ENCODE assay signal across 20 cellular contexts in the genomic region with DNA sequence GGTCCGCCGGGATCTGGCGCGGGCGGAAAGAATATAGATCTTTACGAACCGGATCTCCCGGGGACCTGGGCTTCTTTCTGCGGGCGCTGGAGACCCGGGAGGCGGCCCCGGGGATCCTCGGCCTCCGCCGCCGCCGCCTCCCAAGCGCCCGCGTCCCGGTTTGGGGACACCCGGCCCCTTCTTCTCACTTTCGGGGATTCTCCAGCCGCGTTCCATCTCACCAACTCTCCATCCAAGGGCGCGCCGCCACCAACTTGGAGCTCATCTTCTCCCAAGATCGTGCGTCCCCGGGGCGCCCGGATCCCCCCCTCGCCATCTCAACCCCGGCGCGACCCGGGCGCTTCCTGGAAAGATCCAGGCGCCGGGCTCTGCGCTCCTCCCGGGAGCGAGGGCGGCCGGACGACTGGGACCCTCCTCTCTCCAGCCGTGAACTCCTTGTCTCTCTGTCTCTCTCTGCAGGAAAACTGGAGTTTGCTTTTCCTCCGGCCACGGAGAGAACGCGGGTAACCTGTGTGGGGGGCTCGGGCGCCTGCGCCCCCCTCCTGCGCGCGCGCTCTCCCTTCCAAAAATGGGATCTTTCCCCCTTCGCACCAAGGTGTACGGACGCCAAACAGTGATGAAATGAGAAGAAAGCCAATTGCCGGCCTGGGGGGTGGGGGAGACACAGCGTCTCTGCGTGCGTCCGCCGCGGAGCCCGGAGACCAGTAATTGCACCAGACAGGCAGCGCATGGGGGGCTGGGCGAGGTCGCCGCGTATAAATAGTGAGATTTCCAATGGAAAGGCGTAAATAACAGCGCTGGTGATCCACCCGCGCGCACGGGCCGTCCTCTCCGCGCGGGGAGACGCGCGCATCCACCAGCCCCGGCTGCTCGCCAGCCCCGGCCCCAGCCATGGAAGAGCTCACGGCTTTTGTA. TPM values are rescaled to one million over a fixed set of nuclear protein-coding genes. Genes with fewer than 3 reads are reported as not detected.
DNase-seq lines count a peak whose midpoint lies in the region; FAIRE-seq and TF ChIP-seq lines count a peak whose summit lies in the region.
"Had no signal": no experiment of that assay in that cellular context is flagged by ENCODE, and none has a peak within 500 bp of the region (broad histone marks: within the 10 kb centered on the region; RNA-seq: fewer than 3 reads in every experiment).

TSS of gene SHOX (plus strand) at position 785 of the 915 bp plus-strand sequence. CDS start at position 892, 107 bp downstream.

- in situ Hi-C loops in brain microvascular endothelial cell (cut with HindIII; ENCODE audit: low pct_ligation_motif_present, low sequenced_read_pairs): no loop called here

- TF ChIP-seq CTCF in AG09319 (IDR thresholded peaks at IDR 0.05; ENCODE audit: low read depth, low read length) (no peak), H9 (conservative IDR thresholded peaks at IDR 0.05) (no peak), H1 (IDR thresholded peaks at IDR 0.05; ENCODE audit: control extremely low read depth in 1 of 3, insufficient read depth in 1 of 3, low read depth in 1 of 3, low read length in 3 of 3) (no peak), nephron (IDR thresholded peaks at IDR 0.05; ENCODE audit: unreplicated experiment in 3 of 3) (no peak), brain microvascular endothelial cell (IDR thresholded peaks at IDR 0.05; ENCODE audit: low read depth, low read length, missing control alignments) (no peak)

- H2AFZ ChIP-seq in H9 (ENCODE audit: low read length) (no peak within 1 kb of the TSS), H1 (ENCODE audit: low read length) (no peak within 1 kb of the TSS)

- H2BK12ac ChIP-seq in H9 (ENCODE audit: insufficient read length, low read depth, low read length) (no peak within 1 kb of the TSS), H1 (ENCODE audit: low read depth, low read length) (peak within 1 kb of the TSS; percentile 84; the same call in 1 of the 2 replicates)

- H3K27me3 Mint-ChIP-seq in H9 (ENCODE audit: low read depth) (peaks cover 99% of the 10 kb centered on the region), nephron (ENCODE audit: low read depth) (peaks cover 99% of the 10 kb centered on the region)

- WGBS in H9 (ENCODE audit: extremely low coverage, insufficient read length, low lambda C conversion rate): no CpG with 5 or more reads among the region's 93 CpGs
- 2% methylated on average over 75 of the region's 93 CpGs; no CpG with 5 or more reads in 1 of the 2 experiments for WGBS in H1 (ENCODE audit: extremely low coverage in 1 of 2, insufficient coverage in 1 of 2, insufficient read length in 1 of 2, insufficient replicate concordance in 2 of 2, low coverage in 1 of 2, low lambda C conversion rate in 2 of 2, missing lambda C conversion rate in 1 of 2), 2 experiments

- FAIRE-seq in H1 (lab: Jason Lieb, UNC): no peak
- FAIRE-seq: astrocyte had no signal

- H3K9ac ChIP-seq in H9 (ENCODE audit: extremely low read depth, insufficient read length, low read length): no peak within 1 kb of the TSS
- no peak within 1 kb of the TSS for H3K9ac ChIP-seq in H1 (replicated peaks in 1 of 4; ENCODE audit: extremely low read depth in 1 of 4, low read depth in 3 of 4, low read length in 3 of 4)

- CTCF ChIA-PET in H1 (lab: Charles Lee; ENCODE audit: partially characterized antibody): no interaction called here

- H3K36me3 Mint-ChIP-seq in H9 (ENCODE audit: insufficient read depth in 1 of 3, low read depth in 3 of 3): peaks cover 0 to 6% (median 6%) of the 10 kb centered on the region in 3 experiments; a peak in 4 of 7 replicates
- H3K36me3 Mint-ChIP-seq in nephron (ENCODE audit: low read depth): no peaks in the 10 kb centered on the region
- H3K36me3 Mint-ChIP-seq: stimulated activated effector memory CD8-positive, alpha-beta T cell treated with anti-CD3 and anti-CD28 coated beads, Interleukin-12 subunit alpha, Interleukin-12 subunit beta, amount 100 ng/mL, for 72 hours had no signal

- TF ChIP-seq POLR2A in H1 (IDR thresholded peaks at IDR 0.05; ENCODE audit: control extremely low read depth in 1 of 2, low read depth in 2 of 2, low read length in 2 of 2): no peak

- H3K18ac ChIP-seq in H9 (ENCODE audit: insufficient read length, low read depth, low read length): no peak within 1 kb of the TSS
- H3K18ac ChIP-seq in H1 (ENCODE audit: extremely low read depth, low read length): peak within 1 kb of the TSS; percentile 51

- H3K27me3 ChIP-seq in H9 (ENCODE audit: insufficient read depth, low read length): peaks cover 89% of the 10 kb centered on the region
- H3K27me3 ChIP-seq in H1 (replicated peaks in 1 of 4; ENCODE audit: control insufficient read depth in 3 of 4, extremely low read depth in 1 of 4, insufficient read depth in 3 of 4, low read length in 3 of 4): peaks cover 71 to 94% (median 85%) of the 10 kb centered on the region in 4 experiments
- H3K27me3 ChIP-seq in brain microvascular endothelial cell (replicated peaks): peaks cover 65% of the 10 kb centered on the region

- no peak within 1 kb of the TSS for H3K56ac ChIP-seq in H9 (ENCODE audit: insufficient read length, low read depth, low read length)
- H3K56ac ChIP-seq in H1 (replicated peaks; ENCODE audit: insufficient read length, low read depth, low read length): no peak within 1 kb of the TSS

- H3K4me3 Mint-ChIP-seq in H9 (peak within 1 kb of the TSS; percentile 60 to 77), nephron (peak within 1 kb of the TSS; percentile 45 to 69 (median 51))
- H3K4me3 Mint-ChIP-seq: activated CD4-positive, alpha-beta T cell treated with anti-CD3 and anti-CD28 coated beads for 36 hours; activated T-helper 17 cell treated with anti-CD3 and anti-CD28 coated beads, Interleukin-2, amount 50 U/mL, for 72 hours; memory B cell; stimulated activated effector memory CD8-positive, alpha-beta T cell treated with anti-CD3 and anti-CD28 coated beads, Interleukin-12 subunit alpha, Interleukin-12 subunit beta, amount 100 ng/mL, for 72 hours; T-helper 17 cell had no signal

- H4K8ac ChIP-seq in H9 (replicated peaks; ENCODE audit: insufficient read length, low read depth, low read length) (no peak within 1 kb of the TSS), H1 (ENCODE audit: extremely low read depth, insufficient read depth, low read length) (0 out of 2 replicates have a peak within 1 kb of the TSS, but pooled peaks have one; percentile 25)

- no peak within 1 kb of the TSS for H3K27ac ChIP-seq in H9 (ENCODE audit: insufficient read length, low read depth, low read length)
- no peak within 1 kb of the TSS for H3K27ac ChIP-seq in H1 (ENCODE audit: low read depth, low read length)
- H3K27ac ChIP-seq in brain microvascular endothelial cell: no peak within 1 kb of the TSS
- H3K27ac ChIP-seq: vagina had no signal

- H3T11ph ChIP-seq in H9 (ENCODE audit: low read length): no peak within 1 kb of the TSS

- H3K14ac ChIP-seq in H9 (ENCODE audit: insufficient read depth, low read length): no peak within 1 kb of the TSS; the same call in 1 of the 2 replicates
- no peak within 1 kb of the TSS for H3K14ac ChIP-seq in H1 (ENCODE audit: insufficient read length)

- H4K5ac ChIP-seq in H9 (ENCODE audit: insufficient read length, low read depth, low read length) (no peak within 1 kb of the TSS), H1 (ENCODE audit: insufficient read length, low read depth, low read length) (no peak within 1 kb of the TSS)

- TF ChIP-seq EP300 in H1 (IDR thresholded peaks at IDR 0.05; ENCODE audit: borderline replicate concordance in 1 of 2, low read depth in 2 of 2, low read length in 2 of 2): no peak

- peak within 1 kb of the TSS; percentile 61 for H3K4me2 ChIP-seq in H9 (ENCODE audit: insufficient read depth, insufficient read length, low read length)
- peak within 1 kb of the TSS; percentile 71 to 79 for H3K4me2 ChIP-seq in H1 (ENCODE audit: insufficient read depth in 1 of 2, low read depth in 2 of 2, low read length in 2 of 2)

- H3K4me1 Mint-ChIP-seq in H9 (peaks cover 46 to 64% of the 10 kb centered on the region in 2 experiments), nephron (peaks cover 16% of the 10 kb centered on the region)
- H3K4me1 Mint-ChIP-seq: T-helper 17 cell had no signal

- H2AK5ac ChIP-seq in H9 (ENCODE audit: insufficient read length, low read length) (no peak within 1 kb of the TSS), H1 (ENCODE audit: low read depth, low read length) (peak within 1 kb of the TSS; percentile 98)

- H3K23me2 ChIP-seq in H9 (ENCODE audit: insufficient read length, low read depth, low read length, poor library complexity, severe bottlenecking) (peaks cover 14% of the 10 kb centered on the region), H1 (ENCODE audit: low read depth, low read length) (no peaks in the 10 kb centered on the region; the same call in 1 of the 2 replicates)

- H3K27ac Mint-ChIP-seq in H9 (no peak within 1 kb of the TSS; a peak in 1 of 7 replicates), nephron (no peak within 1 kb of the TSS)
- H3K27ac Mint-ChIP-seq: activated CD4-positive, alpha-beta T cell treated with anti-CD3 and anti-CD28 coated beads for 36 hours; activated T-helper 17 cell treated with anti-CD3 and anti-CD28 coated beads, Interleukin-2, amount 50 U/mL, for 72 hours; memory B cell; stimulated activated effector memory CD8-positive, alpha-beta T cell treated with anti-CD3 and anti-CD28 coated beads, Interleukin-12 subunit alpha, Interleukin-12 subunit beta, amount 100 ng/mL, for 72 hours; T-helper 17 cell had no signal

- POLR2A ChIA-PET in H1 (lab: Charles Lee; ENCODE audit: partially characterized antibody): no interaction called here

- DNase-seq in AG09319 (ENCODE audit: extremely low read depth, low read depth): peak; percentile 71
- peak; percentile 49 for DNase-seq in H9
- DNase-seq in H1 (ENCODE audit: low read depth in 1 of 2, low spot score in 2 of 2): no peak
- DNase-seq in OCI-M2 (lab: John Stamatoyannopoulos, UW; ENCODE audit: unreplicated experiment): no peak
- DNase-seq in NCI-H526 treated with DMSO at 0.1 percent for 48 hours (lab: John Stamatoyannopoulos, UW): no peak
- DNase-seq in NCI-H2081 (lab: John Stamatoyannopoulos, UW): no peak
- DNase-seq in brain microvascular endothelial cell: no peak
- DNase-seq: activated CD4-positive, alpha-beta T cell treated with anti-CD3 and anti-CD28 coated beads for 36 hours; AML-193; dermis blood vessel endothelial cell; GOT3; hypothalamus; MV-4-11; T-helper 17 cell had no signal

- no peak for TF ChIP-seq RAD21 in H1 (IDR thresholded peaks at IDR 0.05 in 1 of 2, conservative IDR thresholded peaks at IDR 0.05 in 1 of 2; ENCODE audit: low read depth in 2 of 2, low read length in 2 of 2)

- H3K4me3 ChIP-seq in H1 (ENCODE audit: extremely low read depth in 1 of 4, insufficient read depth in 2 of 4, low read depth in 3 of 4, low read length in 4 of 4): peak within 1 kb of the TSS; percentile 28 to 59 (median 38)
- H3K4me3 ChIP-seq in brain microvascular endothelial cell (ENCODE audit: low read depth, low read length): no peak within 1 kb of the TSS
- H3K4me3 ChIP-seq: vagina had no signal

- 0 out of 2 replicates have a peak, but pooled peaks cover 2% of the 10 kb centered on the region for H3K4me1 ChIP-seq in H9 (ENCODE audit: insufficient read depth, low read length)
- H3K4me1 ChIP-seq in H1 (replicated peaks in 1 of 4; ENCODE audit: control insufficient read depth in 3 of 4, insufficient read depth in 4 of 4, low read length in 3 of 4): peaks cover 14 to 31% (median 17%) of the 10 kb centered on the region in 4 experiments
- H3K4me1 ChIP-seq: vagina had no signal

- H3K9me3 Mint-ChIP-seq in H9 (peaks cover 15 to 17% of the 10 kb centered on the region in 2 experiments), nephron (no peaks in the 10 kb centered on the region)

- H4K20me1 ChIP-seq in H9 (ENCODE audit: control insufficient read depth, insufficient read depth, insufficient read length) (no peaks in the 10 kb centered on the region), H1 (replicated peaks in 1 of 2; ENCODE audit: control insufficient read depth in 1 of 2, insufficient read depth in 2 of 2, low read length in 2 of 2) (peaks cover 3 to 8% of the 10 kb centered on the region in 2 experiments)

- no peak within 1 kb of the TSS for H2BK5ac ChIP-seq in H9 (ENCODE audit: insufficient read length, low read length)
- no peak within 1 kb of the TSS for H2BK5ac ChIP-seq in H1 (ENCODE audit: low read depth, low read length)

- H3K4ac ChIP-seq in H9 (ENCODE audit: low read depth, low read length) (no peak within 1 kb of the TSS), H1 (replicated peaks; ENCODE audit: insufficient read length, low read depth, low read length) (peak within 1 kb of the TSS; percentile 69)

- no peak within 1 kb of the TSS for H2BK20ac ChIP-seq in H9 (ENCODE audit: low read depth, low read length, poor library complexity, severe bottlenecking)
- no peak within 1 kb of the TSS for H2BK20ac ChIP-seq in H1 (ENCODE audit: low read length)

- H3K79me2 ChIP-seq in H9 (ENCODE audit: insufficient read depth, low read length): no peaks in the 10 kb centered on the region
- no peaks in the 10 kb centered on the region for H3K79me2 ChIP-seq in H1 (ENCODE audit: control insufficient read depth in 1 of 2, insufficient read depth in 2 of 2, low read length in 2 of 2)

- no peaks in the 10 kb centered on the region for H3K79me1 ChIP-seq in H9 (ENCODE audit: insufficient read depth, low read depth, low read length, poor library complexity, severe bottlenecking)
- H3K79me1 ChIP-seq in H1 (ENCODE audit: low read depth, low read length): no peaks in the 10 kb centered on the region

- H3K23ac ChIP-seq in H9 (ENCODE audit: insufficient read length, low read depth, low read length) (no peak within 1 kb of the TSS), H1 (ENCODE audit: insufficient read length) (no peak within 1 kb of the TSS)

- no peaks in the 10 kb centered on the region for H3K9me3 ChIP-seq in H9 (ENCODE audit: control insufficient read depth, low read depth, low read length)
- no peaks in the 10 kb centered on the region; a peak in 1 of 4 replicates for H3K9me3 ChIP-seq in H1 (ENCODE audit: insufficient read depth in 2 of 2, low read depth in 1 of 2, low read length in 1 of 2)
- H3K9me3 ChIP-seq: vagina had no signal

- no peak within 1 kb of the TSS for H4K91ac ChIP-seq in H9 (ENCODE audit: insufficient read length, low read depth, low read length)
- H4K91ac ChIP-seq in H1 (replicated peaks; ENCODE audit: insufficient read length, low read length): no peak within 1 kb of the TSS

- no peak within 1 kb of the TSS for H2BK120ac ChIP-seq in H9 (ENCODE audit: low read depth, low read length, poor library complexity, severe bottlenecking)
- H2BK120ac ChIP-seq in H1 (replicated peaks; ENCODE audit: low read depth, low read length): no peak within 1 kb of the TSS

- H2BK15ac ChIP-seq in H9 (ENCODE audit: low read depth, low read length) (no peak within 1 kb of the TSS), H1 (ENCODE audit: low read length) (peak within 1 kb of the TSS; percentile 88; the same call in 1 of the 2 replicates)

- H3K36me3 ChIP-seq in H1 (ENCODE audit: control insufficient read depth in 2 of 4, insufficient read depth in 4 of 4, low read length in 3 of 4) (peaks cover 0 to 8% (median 0%) of the 10 kb centered on the region in 4 experiments; a peak in 1 of 8 replicates), brain microvascular endothelial cell (replicated peaks) (no peaks in the 10 kb centered on the region)
- H3K36me3 ChIP-seq: vagina had no signal

RNA-seq across cellular contexts. Expression of gene SHOX, which starts in this region (rescaled TPM):
- total RNA-seq in H9 (2021): 0.18 and 0.24 TPM in 2 replicates
- total RNA-seq in H1 (2021; fragmentation: NEBNext Ultra II Directional; extraction: Animal tissue kit (Norgen Biotek cat#: 25700)): 0.15 TPM in 1 of 2 replicates, not detected in the other
- polyA plus RNA-seq in H1 (2011; rRNA removed): 0.05 and 0.06 TPM in 2 replicates
- 0.12 TPM for polyA plus RNA-seq in H1 (2011; cell fraction: cytosol; rRNA removed)
- polyA plus RNA-seq in H1 (2011; cell fraction: nucleus; rRNA removed): 0.16 TPM
- polyA plus RNA-seq in H1 (2012, experiment 1 of 2): 0.06 to 0.09 TPM in 2 of 4 replicates, not detected in the others
- polyA plus RNA-seq in H1 (2012, experiment 2 of 2): not detected
- polyA plus RNA-seq in H1 (2013, experiment 1 of 2): 0.02 TPM
- not detected for polyA plus RNA-seq in H1 (2013, experiment 2 of 2)
- polyA minus RNA-seq in H1 (2011; rRNA and poly(A)+ RNA removed): 0.05 TPM in 1 of 2 replicates, not detected in the other
- polyA minus RNA-seq in H1 (2011; cell fraction: cytosol; rRNA and poly(A)+ RNA removed): not detected
- not detected for polyA minus RNA-seq in H1 (2011; cell fraction: nucleus; rRNA and poly(A)+ RNA removed)
- total RNA-seq: activated CD4-positive, alpha-beta T cell treated with anti-CD3 and anti-CD28 coated beads for 36 hours; activated T-helper 17 cell treated with anti-CD3 and anti-CD28 coated beads, Interleukin-2, amount 50 U/mL, for 72 hours; astrocyte; dermis blood vessel endothelial cell; T-helper 17 cell; vagina had no signal

Comparison
In these comparisons a context has a peak if more than half of its experiments do, and no peak if none do; other contexts are left out.
1. Peak in DNase-seq and H3K4me2 ChIP-seq in H9; RNA of the gene not detected or under 1 TPM.